Comparison of ENCODE assay signal across 1 cellular context in the genomic region with DNA sequence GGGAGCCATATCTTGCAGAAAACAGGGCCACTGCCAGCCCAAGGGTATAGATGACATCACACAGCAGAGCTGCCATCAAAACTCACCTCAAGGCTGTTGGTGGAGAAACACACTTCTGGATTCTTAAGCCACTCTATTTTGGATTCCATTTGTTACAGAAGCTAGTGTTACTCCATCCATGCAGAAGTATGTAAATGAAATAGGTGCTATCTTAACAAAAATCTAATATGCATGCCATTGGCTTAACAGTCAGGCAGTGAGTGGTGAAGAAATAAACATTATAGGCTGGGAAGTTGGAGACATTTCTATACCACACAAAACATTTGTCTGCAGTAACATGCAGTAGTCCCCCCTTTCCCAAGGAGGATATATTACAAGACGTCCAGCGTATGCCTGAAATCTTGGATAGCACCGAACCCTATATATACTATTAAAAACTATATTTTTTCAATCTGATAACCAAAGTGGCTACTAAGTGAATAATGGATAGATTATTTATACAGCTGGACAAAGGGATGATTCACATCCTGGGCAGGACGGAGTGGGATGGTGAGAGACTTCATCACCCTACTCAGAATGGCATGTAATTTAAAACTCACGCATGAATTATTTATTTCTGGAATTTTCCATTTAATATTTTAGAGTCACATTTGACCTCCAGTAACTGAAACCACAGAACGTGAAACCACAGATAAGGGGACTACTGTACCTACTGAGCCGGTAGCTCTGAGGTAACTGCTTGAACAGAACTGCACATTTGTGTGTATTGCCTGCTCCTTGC.
TF ChIP-seq lines count a peak whose summit lies in the region.

No MANE protein-coding gene starts in this region.

TF ChIP-seq in Ishikawa, 13 proteins besides CTCF, POLR2A, EP300 and RAD21 (continued from another document):
- TF ChIP-seq, protein P1, sequence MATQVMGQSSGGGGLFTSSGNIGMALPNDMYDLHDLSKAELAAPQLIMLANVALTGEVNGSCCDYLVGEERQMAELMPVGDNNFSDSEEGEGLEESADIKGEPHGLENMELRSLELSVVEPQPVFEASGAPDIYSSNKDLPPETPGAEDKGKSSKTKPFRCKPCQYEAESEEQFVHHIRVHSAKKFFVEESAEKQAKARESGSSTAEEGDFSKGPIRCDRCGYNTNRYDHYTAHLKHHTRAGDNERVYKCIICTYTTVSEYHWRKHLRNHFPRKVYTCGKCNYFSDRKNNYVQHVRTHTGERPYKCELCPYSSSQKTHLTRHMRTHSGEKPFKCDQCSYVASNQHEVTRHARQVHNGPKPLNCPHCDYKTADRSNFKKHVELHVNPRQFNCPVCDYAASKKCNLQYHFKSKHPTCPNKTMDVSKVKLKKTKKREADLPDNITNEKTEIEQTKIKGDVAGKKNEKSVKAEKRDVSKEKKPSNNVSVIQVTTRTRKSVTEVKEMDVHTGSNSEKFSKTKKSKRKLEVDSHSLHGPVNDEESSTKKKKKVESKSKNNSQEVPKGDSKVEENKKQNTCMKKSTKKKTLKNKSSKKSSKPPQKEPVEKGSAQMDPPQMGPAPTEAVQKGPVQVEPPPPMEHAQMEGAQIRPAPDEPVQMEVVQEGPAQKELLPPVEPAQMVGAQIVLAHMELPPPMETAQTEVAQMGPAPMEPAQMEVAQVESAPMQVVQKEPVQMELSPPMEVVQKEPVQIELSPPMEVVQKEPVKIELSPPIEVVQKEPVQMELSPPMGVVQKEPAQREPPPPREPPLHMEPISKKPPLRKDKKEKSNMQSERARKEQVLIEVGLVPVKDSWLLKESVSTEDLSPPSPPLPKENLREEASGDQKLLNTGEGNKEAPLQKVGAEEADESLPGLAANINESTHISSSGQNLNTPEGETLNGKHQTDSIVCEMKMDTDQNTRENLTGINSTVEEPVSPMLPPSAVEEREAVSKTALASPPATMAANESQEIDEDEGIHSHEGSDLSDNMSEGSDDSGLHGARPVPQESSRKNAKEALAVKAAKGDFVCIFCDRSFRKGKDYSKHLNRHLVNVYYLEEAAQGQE (IDR thresholded peaks at IDR 0.05; ENCODE audit: low read depth), result no peak
